In the genomic region with DNA sequence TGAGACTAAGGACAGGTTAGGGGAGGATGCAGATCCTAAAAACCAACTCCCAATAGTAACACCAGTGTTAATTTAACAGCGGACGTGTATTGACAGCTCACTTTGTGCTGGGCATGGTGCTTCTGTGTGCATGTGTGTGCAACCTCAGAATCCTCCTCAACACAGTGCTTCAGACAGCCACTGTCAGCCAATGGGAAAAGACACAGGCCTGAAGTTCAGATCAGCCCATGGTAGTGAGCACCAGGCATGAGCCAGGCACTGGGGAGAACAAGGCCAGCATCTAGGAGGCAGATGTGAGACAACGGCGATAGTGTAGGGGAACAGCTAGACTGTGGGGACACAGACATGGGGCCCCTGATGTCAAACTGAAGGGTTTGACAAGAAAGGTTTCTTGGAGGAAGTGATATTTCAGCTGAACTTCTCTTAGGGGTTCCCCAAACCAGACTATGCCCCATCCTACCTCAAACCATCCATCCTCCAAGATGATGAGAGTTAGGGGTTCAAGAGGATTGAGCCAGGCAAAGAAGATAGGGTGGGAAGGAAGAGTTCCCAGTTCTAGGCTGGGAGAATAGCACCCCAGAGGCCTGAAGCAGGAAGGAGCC, we compare ENCODE assay signal across 15 cellular contexts.
"Had no signal": no experiment of that assay in that cellular context is flagged by ENCODE, and none has a peak within 500 bp of the region (broad histone marks: within the 10 kb centered on the region; RNA-seq: fewer than 3 reads in every experiment).

No MANE protein-coding gene starts in this region.

- FAIRE-seq: colon had no signal

- H3K27me3 Mint-ChIP-seq: activated naive CD8-positive, alpha-beta T cell treated with anti-CD3 and anti-CD28 coated beads for 36 hours; naive thymus-derived CD8-positive, alpha-beta T cell; stimulated activated naive CD8-positive, alpha-beta T cell treated with anti-CD3 and anti-CD28 coated beads, Interleukin-15, Interleukin-2, amounts not matched to agents 100 ng/mL and 50 ng/mL, for 24 hours had no signal

- DNase-seq: activated CD4-positive, alpha-beta T cell treated with anti-CD3 and anti-CD28 coated beads, Interleukin-2, amount 50 U/mL, for 4 hours; activated gamma-delta T cell treated with Interleukin-2 at 50 U/mL for 16 hours; activated naive CD8-positive, alpha-beta T cell treated with anti-CD3 and anti-CD28 coated beads for 36 hours; gastrocnemius medialis; left ventricle myocardium superior; mucosa of descending colon; naive thymus-derived CD8-positive, alpha-beta T cell; spleen; T-helper 2 cell; testis; WERI-Rb-1 had no signal

- H3K4me1 ChIP-seq: gastrocnemius medialis, testis had no signal

- H3K27ac Mint-ChIP-seq: activated naive CD8-positive, alpha-beta T cell treated with anti-CD3 and anti-CD28 coated beads for 36 hours; naive thymus-derived CD8-positive, alpha-beta T cell; stimulated activated naive CD8-positive, alpha-beta T cell treated with anti-CD3 and anti-CD28 coated beads, Interleukin-15, Interleukin-2, amounts not matched to agents 100 ng/mL and 50 ng/mL, for 24 hours had no signal

- H3K27me3 ChIP-seq: gastrocnemius medialis, sigmoid colon, SJSA1, spleen, testis had no signal

- H3K9me3 ChIP-seq: gastrocnemius medialis, mucosa of descending colon, sigmoid colon, SJSA1, testis had no signal

- H3K36me3 Mint-ChIP-seq: activated naive CD8-positive, alpha-beta T cell treated with anti-CD3 and anti-CD28 coated beads for 36 hours had no signal

- H3K4me3 Mint-ChIP-seq: activated naive CD8-positive, alpha-beta T cell treated with anti-CD3 and anti-CD28 coated beads for 36 hours; naive thymus-derived CD8-positive, alpha-beta T cell; stimulated activated naive CD8-positive, alpha-beta T cell treated with anti-CD3 and anti-CD28 coated beads, Interleukin-15, Interleukin-2, amounts not matched to agents 100 ng/mL and 50 ng/mL, for 24 hours had no signal

- ATAC-seq: naive thymus-derived CD8-positive, alpha-beta T cell had no signal

- H3K36me3 ChIP-seq: gastrocnemius medialis, sigmoid colon, SJSA1, spleen, WERI-Rb-1 had no signal

- H3K4me1 Mint-ChIP-seq: activated naive CD8-positive, alpha-beta T cell treated with anti-CD3 and anti-CD28 coated beads for 36 hours had no signal

- H3K9me3 Mint-ChIP-seq: stimulated activated naive CD8-positive, alpha-beta T cell treated with anti-CD3 and anti-CD28 coated beads, Interleukin-15, Interleukin-2, amounts not matched to agents 100 ng/mL and 50 ng/mL, for 24 hours had no signal

- H3K4me3 ChIP-seq: gastrocnemius medialis, mucosa of descending colon, sigmoid colon, SJSA1, spleen, testis had no signal

- H3K27ac ChIP-seq: gastrocnemius medialis, SJSA1, spleen, testis, WERI-Rb-1 had no signal
